11 cellular contexts compared by ENCODE assay signal in the genomic region with DNA sequence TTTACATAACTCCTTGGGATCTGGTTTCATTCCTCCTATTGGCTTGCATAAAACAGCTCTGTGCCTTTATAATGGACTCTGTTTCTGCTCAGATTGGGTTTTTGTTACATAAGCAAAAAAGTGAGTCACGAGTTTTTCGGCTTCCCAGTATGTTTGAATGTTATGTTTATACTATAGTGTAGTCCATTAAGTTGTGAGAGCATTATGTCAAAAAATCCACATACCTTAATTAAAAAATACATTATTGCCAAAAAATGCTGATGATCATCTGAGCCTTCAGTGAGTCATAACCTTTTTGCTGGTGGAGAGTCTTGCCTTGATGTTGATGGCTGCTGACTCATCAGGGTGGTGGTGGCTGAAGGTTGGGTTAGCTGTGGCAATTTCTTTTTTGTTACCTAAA.
DNase-seq lines count a peak whose midpoint lies in the region; ATAC-seq and TF ChIP-seq lines count a peak whose summit lies in the region.
"Had no signal": no experiment of that assay in that cellular context is flagged by ENCODE, and none has a peak within 500 bp of the region (broad histone marks: within the 10 kb centered on the region; RNA-seq: fewer than 3 reads in every experiment).

No MANE protein-coding gene starts in this region.

- peaks cover 6% of the 10 kb centered on the region for H3K9me3 Mint-ChIP-seq in type B pancreatic cell

- H3K36me3 ChIP-seq in fibroblast of lung (ENCODE audit: control insufficient read depth, insufficient read depth, low read length), result no peaks in the 10 kb centered on the region

- H4K20me1 ChIP-seq in fibroblast of lung (ENCODE audit: control insufficient read depth, extremely low read depth, insufficient read depth, low read length), result no peaks in the 10 kb centered on the region

- no peak overlapping the region for H3K4me2 ChIP-seq in fibroblast of lung (ENCODE audit: extremely low read depth, insufficient read depth, low read length)

- H3K4me3 Mint-ChIP-seq in type B pancreatic cell, result no peak overlapping the region
- H3K4me3 Mint-ChIP-seq: CD14-positive monocyte had no signal

- H3K27me3 Mint-ChIP-seq in type B pancreatic cell, result no peaks in the 10 kb centered on the region

- no peaks in the 10 kb centered on the region for H3K79me2 ChIP-seq in fibroblast of lung (ENCODE audit: control insufficient read depth, insufficient read depth, low read length)

- DNase-seq in stimulated activated CD4-positive, alpha-beta T cell treated with anti-CD3 and anti-CD28 coated beads, Interleukin-15, amount 100 ng/mL, for 24 hours, result peak; percentile 11
- DNase-seq in stimulated activated CD4-positive, alpha-beta T cell treated with anti-CD3 and anti-CD28 coated beads, Interleukin-2, amount 100 ng/mL, for 48 hours, result no peak
- DNase-seq in RWPE1 (ENCODE audit: low spot score) (peak; percentile 41), fibroblast of lung (ENCODE audit: low read depth in 2 of 2) (peak; percentile 89 to 94), type B pancreatic cell (ENCODE audit: extremely low spot score, unreplicated experiment) (no peak), NCI-H82 (lab: John Stamatoyannopoulos, UW) (no peak)
- DNase-seq in stimulated activated CD4-positive, alpha-beta T cell treated with anti-CD3 and anti-CD28 coated beads, Interleukin-12 subunit alpha, Interleukin-12 subunit beta, amount 100 ng/mL, for 4 hours, result no peak
- DNase-seq: T-helper 1 cell had no signal

- no peak overlapping the region for H2AFZ ChIP-seq in fibroblast of lung (ENCODE audit: low read length)

- peaks cover 7% of the 10 kb centered on the region for H3K4me1 ChIP-seq in fibroblast of lung (ENCODE audit: control insufficient read depth, extremely low read depth, insufficient read depth, low read length)

- H3K9me3 ChIP-seq in fibroblast of lung (ENCODE audit: control insufficient read depth, insufficient read depth, low read depth, low read length), result no peaks in the 10 kb centered on the region

- H3K4me1 Mint-ChIP-seq in type B pancreatic cell (ENCODE audit: unreplicated experiment), result no peaks in the 10 kb centered on the region

- POLR2A ChIA-PET in RWPE1 (lab: Yijun Ruan, JAX; ENCODE audit: low non-redundant PET), result no interaction called here

- CTCF ChIA-PET in RWPE1 (lab: Yijun Ruan, JAX), result no interaction called here

- no peak overlapping the region for H3K9ac ChIP-seq in fibroblast of lung (ENCODE audit: insufficient read depth, low read length)

- TF ChIP-seq CTCF in RWPE1 (conservative IDR thresholded peaks at IDR 0.05; ENCODE audit: low read depth), result no peak
- TF ChIP-seq CTCF in fibroblast of lung (conservative IDR thresholded peaks at IDR 0.05 in 1 of 2, IDR thresholded peaks at IDR 0.05 in 1 of 2; ENCODE audit: low read depth in 1 of 2, low read length in 2 of 2), result no peak
- no peak for TF ChIP-seq CTCF in type B pancreatic cell (conservative IDR thresholded peaks at IDR 0.05)

- ATAC-seq in GM18519 (IDR thresholded peaks at IDR 0.05; ENCODE audit: low FRiP score, unreplicated experiment), result no peak
- ATAC-seq: K562 had no signal

- peaks cover 8% of the 10 kb centered on the region for H3K36me3 Mint-ChIP-seq in type B pancreatic cell

- no peak overlapping the region for H3K27ac ChIP-seq in RWPE1
- H3K27ac ChIP-seq in fibroblast of lung (ENCODE audit: insufficient read depth, low read length), result peak overlapping the region; percentile 33

- H3K27ac Mint-ChIP-seq in type B pancreatic cell, result peak overlapping the region; percentile 4
- H3K27ac Mint-ChIP-seq: CD14-positive monocyte had no signal

- H3K4me3 ChIP-seq in fibroblast of lung (replicated peaks in 1 of 4; ENCODE audit: control extremely low read depth in 1 of 4, insufficient read depth in 1 of 4, low read depth in 3 of 4, low read length in 4 of 4), result no peak overlapping the region
- H3K4me3 ChIP-seq: K562 had no signal

- no peaks in the 10 kb centered on the region for H3K27me3 ChIP-seq in fibroblast of lung (ENCODE audit: control insufficient read depth, insufficient read depth, low read length)

Comparison
In these comparisons a context has a peak if more than half of its experiments do, and no peak if none do; other contexts are left out.
1. DNase-seq: peak in stimulated activated CD4-positive, alpha-beta T cell treated with anti-CD3 and anti-CD28 coated beads, Interleukin-15, amount 100 ng/mL, for 24 hours (single experiment), RWPE1 (single experiment) and fibroblast of lung (2 of 2); none in stimulated activated CD4-positive, alpha-beta T cell treated with anti-CD3 and anti-CD28 coated beads, Interleukin-2, amount 100 ng/mL, for 48 hours (0 of 2), type B pancreatic cell (single experiment), NCI-H82 (single experiment) and stimulated activated CD4-positive, alpha-beta T cell treated with anti-CD3 and anti-CD28 coated beads, Interleukin-12 subunit alpha, Interleukin-12 subunit beta, amount 100 ng/mL, for 4 hours (single experiment).